In the genomic region with DNA sequence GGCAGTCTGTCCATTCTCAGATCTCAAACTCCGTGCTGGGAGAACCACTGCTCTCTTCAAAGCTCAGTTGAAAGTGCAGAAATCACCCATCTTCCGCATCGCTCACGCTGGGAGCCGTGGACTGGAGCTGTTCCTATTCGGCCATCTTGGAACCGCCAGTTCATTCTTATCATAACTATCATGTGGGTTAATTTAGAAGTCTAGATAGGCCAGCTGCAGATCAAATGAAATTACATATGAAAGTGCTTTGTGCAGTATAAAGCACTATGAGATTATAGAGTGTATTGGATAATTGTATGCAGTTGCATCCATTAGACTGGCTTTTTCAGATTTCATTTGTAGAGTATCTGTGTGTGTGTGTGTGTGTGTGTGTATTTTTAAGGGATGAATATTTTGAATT, we compare ENCODE assay signal across 9 cellular contexts.
"Had no signal": no experiment of that assay in that cellular context is flagged by ENCODE, and none has a peak within 500 bp of the region (broad histone marks: within the 10 kb centered on the region; RNA-seq: fewer than 3 reads in every experiment).

No MANE protein-coding gene starts in this region.

- ATAC-seq: HCT116, K562 had no signal

- H2AFZ ChIP-seq: GM23248 had no signal

- H3K27ac ChIP-seq: GM23248 had no signal

- H3K9ac ChIP-seq: GM23248 had no signal

- H3K9me3 Mint-ChIP-seq: HFFc6 had no signal

- H3K9me3 ChIP-seq: HAP-1 had no signal

- H3K4me3 Mint-ChIP-seq: HFFc6 had no signal

- H3K27ac Mint-ChIP-seq: HFFc6 had no signal

- DNase-seq: GM23248, GOT3, H7, HFFc6, IMR-90, KG1 had no signal

- H3K4me3 ChIP-seq: GM23248, HAP-1, K562 had no signal

- H3K36me3 ChIP-seq: HAP-1 had no signal
